ENCODE assay signal across 1 cellular context in the genomic region with DNA sequence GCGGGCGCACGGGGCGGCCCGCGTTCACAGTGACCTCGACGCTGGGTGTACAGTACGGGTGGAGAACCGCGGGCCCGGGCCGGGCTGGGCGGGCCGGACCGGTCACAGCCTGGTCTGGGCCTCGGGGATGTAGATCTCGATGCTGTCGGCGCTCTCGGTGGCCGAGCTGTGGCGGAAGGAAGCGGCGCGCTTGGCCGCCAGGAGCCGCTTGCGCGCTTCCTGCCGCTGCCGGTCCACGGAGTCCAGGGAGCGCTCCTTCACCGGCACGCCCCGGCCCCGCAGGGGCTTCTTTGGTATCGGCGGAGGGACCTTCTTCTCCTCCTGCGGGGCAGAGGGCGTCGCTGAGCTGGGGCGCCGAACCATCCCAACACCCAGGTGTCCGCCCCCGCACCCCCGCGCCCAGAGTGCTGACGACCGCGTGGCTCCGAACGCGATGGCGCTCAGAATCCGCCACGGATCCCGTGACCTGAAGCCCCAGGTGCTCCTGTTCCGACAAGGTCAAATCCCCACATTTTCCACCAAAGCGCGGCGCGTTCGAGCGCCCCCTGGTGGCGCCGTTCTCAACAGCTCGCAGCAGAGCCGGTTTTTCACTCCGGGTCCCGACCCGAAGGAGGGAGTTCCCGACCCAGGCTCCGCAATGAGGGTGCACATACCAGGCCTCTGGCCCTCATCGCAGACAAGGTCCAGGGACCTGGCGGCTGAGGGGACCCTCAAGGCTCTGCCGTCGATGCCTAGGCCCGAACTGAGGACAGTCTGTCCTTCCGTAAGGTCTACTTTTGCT.
TF ChIP-seq lines count a peak whose summit lies in the region.

No MANE protein-coding gene starts in this region.

TF ChIP-seq in K562, 482 proteins besides CTCF, POLR2A, EP300 and RAD21 (continued from another document and continues in another):
- TF ChIP-seq SRSF7 (optimal IDR thresholded peaks at IDR 0.05; ENCODE audit: low read depth, low read length) (no peak), MAFF (IDR thresholded peaks at IDR 0.05; ENCODE audit: low read length) (no peak), TGIF2 (CRISPR knock-in tag; IDR thresholded peaks at IDR 0.05) (no peak), ZNF253 (CRISPR knock-in tag; conservative IDR thresholded peaks at IDR 0.05) (no peak), CBX8 (IDR thresholded peaks at IDR 0.05; ENCODE audit: borderline replicate concordance, extremely low read depth, low read depth, low read length, poor library complexity, severe bottlenecking) (no peak), SMARCA5 (IDR thresholded peaks at IDR 0.05) (no peak), RUNX1 (IDR thresholded peaks at IDR 0.05; ENCODE audit: low read depth) (no peak), ZNF436 (CRISPR knock-in tag; IDR thresholded peaks at IDR 0.05) (no peak), KAT2B (IDR thresholded peaks at IDR 0.05; ENCODE audit: low read depth, low read length) (no peak), CHD4 (IDR thresholded peaks at IDR 0.05; ENCODE audit: insufficient read depth, insufficient replicate concordance, low read depth, low read length, poor library complexity, severe bottlenecking) (no peak), ZNF324 (CRISPR knock-in tag; IDR thresholded peaks at IDR 0.05) (no peak), ZNF347 (CRISPR knock-in tag; IDR thresholded peaks at IDR 0.05; ENCODE audit: low read depth) (no peak), RFX1 (IDR thresholded peaks at IDR 0.05) (no peak), BACH1 (tag; IDR thresholded peaks at IDR 0.05) (no peak), PHTF2 (CRISPR knock-in tag; IDR thresholded peaks at IDR 0.05) (no peak), TSC22D4 (tag; IDR thresholded peaks at IDR 0.05) (no peak), GATA2 (CRISPR knock-in tag; IDR thresholded peaks at IDR 0.05) (no peak), YBX1 (IDR thresholded peaks at IDR 0.05) (no peak), SMAD3 (CRISPR knock-in tag; conservative IDR thresholded peaks at IDR 0.05) (no peak), SPI1 (IDR thresholded peaks at IDR 0.05; ENCODE audit: borderline replicate concordance, low read depth, low read length) (no peak), CBFA2T2 (conservative IDR thresholded peaks at IDR 0.05) (no peak)
- TF ChIP-seq, protein P1, sequence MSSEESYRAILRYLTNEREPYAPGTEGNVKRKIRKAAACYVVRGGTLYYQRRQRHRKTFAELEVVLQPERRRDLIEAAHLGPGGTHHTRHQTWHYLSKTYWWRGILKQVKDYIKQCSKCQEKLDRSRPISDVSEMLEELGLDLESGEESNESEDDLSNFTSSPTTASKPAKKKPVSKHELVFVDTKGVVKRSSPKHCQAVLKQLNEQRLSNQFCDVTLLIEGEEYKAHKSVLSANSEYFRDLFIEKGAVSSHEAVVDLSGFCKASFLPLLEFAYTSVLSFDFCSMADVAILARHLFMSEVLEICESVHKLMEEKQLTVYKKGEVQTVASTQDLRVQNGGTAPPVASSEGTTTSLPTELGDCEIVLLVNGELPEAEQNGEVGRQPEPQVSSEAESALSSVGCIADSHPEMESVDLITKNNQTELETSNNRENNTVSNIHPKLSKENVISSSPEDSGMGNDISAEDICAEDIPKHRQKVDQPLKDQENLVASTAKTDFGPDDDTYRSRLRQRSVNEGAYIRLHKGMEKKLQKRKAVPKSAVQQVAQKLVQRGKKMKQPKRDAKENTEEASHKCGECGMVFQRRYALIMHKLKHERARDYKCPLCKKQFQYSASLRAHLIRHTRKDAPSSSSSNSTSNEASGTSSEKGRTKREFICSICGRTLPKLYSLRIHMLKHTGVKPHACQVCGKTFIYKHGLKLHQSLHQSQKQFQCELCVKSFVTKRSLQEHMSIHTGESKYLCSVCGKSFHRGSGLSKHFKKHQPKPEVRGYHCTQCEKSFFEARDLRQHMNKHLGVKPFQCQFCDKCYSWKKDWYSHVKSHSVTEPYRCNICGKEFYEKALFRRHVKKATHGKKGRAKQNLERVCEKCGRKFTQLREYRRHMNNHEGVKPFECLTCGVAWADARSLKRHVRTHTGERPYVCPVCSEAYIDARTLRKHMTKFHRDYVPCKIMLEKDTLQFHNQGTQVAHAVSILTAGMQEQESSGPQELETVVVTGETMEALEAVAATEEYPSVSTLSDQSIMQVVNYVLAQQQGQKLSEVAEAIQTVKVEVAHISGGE (CRISPR knock-in tag; IDR thresholded peaks at IDR 0.05): no peak
- TF ChIP-seq, protein P2, sequence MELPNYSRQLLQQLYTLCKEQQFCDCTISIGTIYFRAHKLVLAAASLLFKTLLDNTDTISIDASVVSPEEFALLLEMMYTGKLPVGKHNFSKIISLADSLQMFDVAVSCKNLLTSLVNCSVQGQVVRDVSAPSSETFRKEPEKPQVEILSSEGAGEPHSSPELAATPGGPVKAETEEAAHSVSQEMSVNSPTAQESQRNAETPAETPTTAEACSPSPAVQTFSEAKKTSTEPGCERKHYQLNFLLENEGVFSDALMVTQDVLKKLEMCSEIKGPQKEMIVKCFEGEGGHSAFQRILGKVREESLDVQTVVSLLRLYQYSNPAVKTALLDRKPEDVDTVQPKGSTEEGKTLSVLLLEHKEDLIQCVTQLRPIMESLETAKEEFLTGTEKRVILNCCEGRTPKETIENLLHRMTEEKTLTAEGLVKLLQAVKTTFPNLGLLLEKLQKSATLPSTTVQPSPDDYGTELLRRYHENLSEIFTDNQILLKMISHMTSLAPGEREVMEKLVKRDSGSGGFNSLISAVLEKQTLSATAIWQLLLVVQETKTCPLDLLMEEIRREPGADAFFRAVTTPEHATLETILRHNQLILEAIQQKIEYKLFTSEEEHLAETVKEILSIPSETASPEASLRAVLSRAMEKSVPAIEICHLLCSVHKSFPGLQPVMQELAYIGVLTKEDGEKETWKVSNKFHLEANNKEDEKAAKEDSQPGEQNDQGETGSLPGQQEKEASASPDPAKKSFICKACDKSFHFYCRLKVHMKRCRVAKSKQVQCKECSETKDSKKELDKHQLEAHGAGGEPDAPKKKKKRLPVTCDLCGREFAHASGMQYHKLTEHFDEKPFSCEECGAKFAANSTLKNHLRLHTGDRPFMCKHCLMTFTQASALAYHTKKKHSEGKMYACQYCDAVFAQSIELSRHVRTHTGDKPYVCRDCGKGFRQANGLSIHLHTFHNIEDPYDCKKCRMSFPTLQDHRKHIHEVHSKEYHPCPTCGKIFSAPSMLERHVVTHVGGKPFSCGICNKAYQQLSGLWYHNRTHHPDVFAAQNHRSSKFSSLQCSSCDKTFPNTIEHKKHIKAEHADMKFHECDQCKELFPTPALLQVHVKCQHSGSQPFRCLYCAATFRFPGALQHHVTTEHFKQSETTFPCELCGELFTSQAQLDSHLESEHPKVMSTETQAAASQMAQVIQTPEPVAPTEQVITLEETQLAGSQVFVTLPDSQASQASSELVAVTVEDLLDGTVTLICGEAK (IDR thresholded peaks at IDR 0.05): no peak
- TF ChIP-seq, protein P2 (CRISPR knock-in tag; IDR thresholded peaks at IDR 0.05): no peak
- TF ChIP-seq, protein P3, sequence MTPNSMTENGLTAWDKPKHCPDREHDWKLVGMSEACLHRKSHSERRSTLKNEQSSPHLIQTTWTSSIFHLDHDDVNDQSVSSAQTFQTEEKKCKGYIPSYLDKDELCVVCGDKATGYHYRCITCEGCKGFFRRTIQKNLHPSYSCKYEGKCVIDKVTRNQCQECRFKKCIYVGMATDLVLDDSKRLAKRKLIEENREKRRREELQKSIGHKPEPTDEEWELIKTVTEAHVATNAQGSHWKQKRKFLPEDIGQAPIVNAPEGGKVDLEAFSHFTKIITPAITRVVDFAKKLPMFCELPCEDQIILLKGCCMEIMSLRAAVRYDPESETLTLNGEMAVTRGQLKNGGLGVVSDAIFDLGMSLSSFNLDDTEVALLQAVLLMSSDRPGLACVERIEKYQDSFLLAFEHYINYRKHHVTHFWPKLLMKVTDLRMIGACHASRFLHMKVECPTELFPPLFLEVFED (CRISPR knock-in tag; conservative IDR thresholded peaks at IDR 0.05): no peak
- TF ChIP-seq, protein P4, sequence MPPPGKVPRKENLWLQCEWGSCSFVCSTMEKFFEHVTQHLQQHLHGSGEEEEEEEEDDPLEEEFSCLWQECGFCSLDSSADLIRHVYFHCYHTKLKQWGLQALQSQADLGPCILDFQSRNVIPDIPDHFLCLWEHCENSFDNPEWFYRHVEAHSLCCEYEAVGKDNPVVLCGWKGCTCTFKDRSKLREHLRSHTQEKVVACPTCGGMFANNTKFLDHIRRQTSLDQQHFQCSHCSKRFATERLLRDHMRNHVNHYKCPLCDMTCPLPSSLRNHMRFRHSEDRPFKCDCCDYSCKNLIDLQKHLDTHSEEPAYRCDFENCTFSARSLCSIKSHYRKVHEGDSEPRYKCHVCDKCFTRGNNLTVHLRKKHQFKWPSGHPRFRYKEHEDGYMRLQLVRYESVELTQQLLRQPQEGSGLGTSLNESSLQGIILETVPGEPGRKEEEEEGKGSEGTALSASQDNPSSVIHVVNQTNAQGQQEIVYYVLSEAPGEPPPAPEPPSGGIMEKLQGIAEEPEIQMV (tag; conservative IDR thresholded peaks at IDR 0.05; ENCODE audit: low read depth): no peak
- TF ChIP-seq, protein P5, sequence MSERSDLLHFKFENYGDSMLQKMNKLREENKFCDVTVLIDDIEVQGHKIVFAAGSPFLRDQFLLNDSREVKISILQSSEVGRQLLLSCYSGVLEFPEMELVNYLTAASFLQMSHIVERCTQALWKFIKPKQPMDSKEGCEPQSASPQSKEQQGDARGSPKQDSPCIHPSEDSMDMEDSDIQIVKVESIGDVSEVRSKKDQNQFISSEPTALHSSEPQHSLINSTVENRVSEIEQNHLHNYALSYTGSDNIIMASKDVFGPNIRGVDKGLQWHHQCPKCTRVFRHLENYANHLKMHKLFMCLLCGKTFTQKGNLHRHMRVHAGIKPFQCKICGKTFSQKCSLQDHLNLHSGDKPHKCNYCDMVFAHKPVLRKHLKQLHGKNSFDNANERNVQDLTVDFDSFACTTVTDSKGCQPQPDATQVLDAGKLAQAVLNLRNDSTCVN (CRISPR knock-in tag; IDR thresholded peaks at IDR 0.05): no peak
- TF ChIP-seq, protein P6, sequence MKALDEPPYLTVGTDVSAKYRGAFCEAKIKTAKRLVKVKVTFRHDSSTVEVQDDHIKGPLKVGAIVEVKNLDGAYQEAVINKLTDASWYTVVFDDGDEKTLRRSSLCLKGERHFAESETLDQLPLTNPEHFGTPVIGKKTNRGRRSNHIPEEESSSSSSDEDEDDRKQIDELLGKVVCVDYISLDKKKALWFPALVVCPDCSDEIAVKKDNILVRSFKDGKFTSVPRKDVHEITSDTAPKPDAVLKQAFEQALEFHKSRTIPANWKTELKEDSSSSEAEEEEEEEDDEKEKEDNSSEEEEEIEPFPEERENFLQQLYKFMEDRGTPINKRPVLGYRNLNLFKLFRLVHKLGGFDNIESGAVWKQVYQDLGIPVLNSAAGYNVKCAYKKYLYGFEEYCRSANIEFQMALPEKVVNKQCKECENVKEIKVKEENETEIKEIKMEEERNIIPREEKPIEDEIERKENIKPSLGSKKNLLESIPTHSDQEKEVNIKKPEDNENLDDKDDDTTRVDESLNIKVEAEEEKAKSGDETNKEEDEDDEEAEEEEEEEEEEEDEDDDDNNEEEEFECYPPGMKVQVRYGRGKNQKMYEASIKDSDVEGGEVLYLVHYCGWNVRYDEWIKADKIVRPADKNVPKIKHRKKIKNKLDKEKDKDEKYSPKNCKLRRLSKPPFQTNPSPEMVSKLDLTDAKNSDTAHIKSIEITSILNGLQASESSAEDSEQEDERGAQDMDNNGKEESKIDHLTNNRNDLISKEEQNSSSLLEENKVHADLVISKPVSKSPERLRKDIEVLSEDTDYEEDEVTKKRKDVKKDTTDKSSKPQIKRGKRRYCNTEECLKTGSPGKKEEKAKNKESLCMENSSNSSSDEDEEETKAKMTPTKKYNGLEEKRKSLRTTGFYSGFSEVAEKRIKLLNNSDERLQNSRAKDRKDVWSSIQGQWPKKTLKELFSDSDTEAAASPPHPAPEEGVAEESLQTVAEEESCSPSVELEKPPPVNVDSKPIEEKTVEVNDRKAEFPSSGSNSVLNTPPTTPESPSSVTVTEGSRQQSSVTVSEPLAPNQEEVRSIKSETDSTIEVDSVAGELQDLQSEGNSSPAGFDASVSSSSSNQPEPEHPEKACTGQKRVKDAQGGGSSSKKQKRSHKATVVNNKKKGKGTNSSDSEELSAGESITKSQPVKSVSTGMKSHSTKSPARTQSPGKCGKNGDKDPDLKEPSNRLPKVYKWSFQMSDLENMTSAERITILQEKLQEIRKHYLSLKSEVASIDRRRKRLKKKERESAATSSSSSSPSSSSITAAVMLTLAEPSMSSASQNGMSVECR (CRISPR knock-in tag; IDR thresholded peaks at IDR 0.05): 0 out of 2 replicates have a peak, but pooled peaks have one; percentile 7
- TF ChIP-seq, protein P7, sequence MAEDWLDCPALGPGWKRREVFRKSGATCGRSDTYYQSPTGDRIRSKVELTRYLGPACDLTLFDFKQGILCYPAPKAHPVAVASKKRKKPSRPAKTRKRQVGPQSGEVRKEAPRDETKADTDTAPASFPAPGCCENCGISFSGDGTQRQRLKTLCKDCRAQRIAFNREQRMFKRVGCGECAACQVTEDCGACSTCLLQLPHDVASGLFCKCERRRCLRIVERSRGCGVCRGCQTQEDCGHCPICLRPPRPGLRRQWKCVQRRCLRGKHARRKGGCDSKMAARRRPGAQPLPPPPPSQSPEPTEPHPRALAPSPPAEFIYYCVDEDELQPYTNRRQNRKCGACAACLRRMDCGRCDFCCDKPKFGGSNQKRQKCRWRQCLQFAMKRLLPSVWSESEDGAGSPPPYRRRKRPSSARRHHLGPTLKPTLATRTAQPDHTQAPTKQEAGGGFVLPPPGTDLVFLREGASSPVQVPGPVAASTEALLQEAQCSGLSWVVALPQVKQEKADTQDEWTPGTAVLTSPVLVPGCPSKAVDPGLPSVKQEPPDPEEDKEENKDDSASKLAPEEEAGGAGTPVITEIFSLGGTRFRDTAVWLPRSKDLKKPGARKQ (CRISPR knock-in tag; IDR thresholded peaks at IDR 0.05): no peak
